8 cellular contexts compared by ENCODE assay signal in the genomic region with DNA sequence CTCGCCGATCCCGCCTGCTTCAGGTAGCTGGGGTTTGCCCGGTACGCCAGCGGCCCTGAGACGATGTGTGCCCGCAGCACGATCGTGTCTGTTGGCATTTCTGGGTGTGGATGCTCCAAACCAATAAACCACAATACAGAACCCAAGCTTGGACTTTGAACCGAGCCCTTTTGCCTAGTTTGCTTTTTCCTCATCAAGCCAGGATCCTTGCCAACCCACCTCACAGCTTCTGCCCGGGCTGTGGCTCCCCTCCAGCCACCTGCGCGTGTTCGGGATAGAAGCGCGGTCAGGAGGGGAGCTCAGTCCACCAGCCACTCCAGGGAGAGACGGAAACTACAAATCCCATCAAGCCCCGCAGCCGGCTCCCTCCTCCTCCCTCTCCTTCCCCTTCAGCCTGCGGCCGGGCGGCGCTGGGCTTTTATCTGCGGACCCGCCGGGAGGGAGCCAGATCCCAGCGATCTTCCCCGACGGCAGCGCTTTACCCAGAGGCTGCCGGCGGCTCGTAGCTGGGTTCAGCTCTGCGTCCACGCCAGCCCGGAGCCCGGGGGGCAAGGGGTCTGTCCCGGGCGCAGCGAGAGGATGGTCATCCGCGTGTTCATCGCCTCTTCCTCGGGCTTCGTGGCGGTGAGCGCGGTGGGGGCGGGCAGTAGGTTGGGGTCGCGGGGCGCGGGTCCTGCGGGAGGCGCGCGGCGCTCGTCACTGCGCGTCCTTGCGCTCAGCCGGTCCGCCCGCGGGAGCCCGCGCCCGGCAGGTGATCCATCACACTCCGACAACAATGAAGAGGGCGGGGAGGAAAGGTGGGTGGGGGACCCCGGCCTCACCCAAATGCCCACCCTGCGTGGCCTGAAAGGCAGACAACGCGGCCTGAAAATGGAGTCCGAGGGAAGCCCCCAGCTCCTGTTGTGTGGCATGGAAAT. TPM values are rescaled to one million over a fixed set of nuclear protein-coding genes. Genes with fewer than 3 reads are reported as not detected.
DNase-seq lines count a peak whose midpoint lies in the region; ATAC-seq and TF ChIP-seq lines count a peak whose summit lies in the region.

A gene (plus strand): TSS at position 447 of the 917 bp plus-strand sequence. CDS start 133 bp downstream, at position 580.

- H3K4me1 ChIP-seq in thymus (ENCODE audit: control insufficient read depth, insufficient read depth, low read length) = peaks cover 4% of the 10 kb centered on the region

- no peaks in the 10 kb centered on the region for H3K9me3 ChIP-seq in thymus (ENCODE audit: control insufficient read depth)

- H3K36me3 ChIP-seq in thymus (ENCODE audit: control insufficient read depth, insufficient read depth) = no peaks in the 10 kb centered on the region

- TF ChIP-seq POLR2A in GM18505 (IDR thresholded peaks at IDR 0.05; ENCODE audit: borderline replicate concordance, extremely low read depth, insufficient read depth, insufficient read length) = no peak

- peak; percentile 52 for DNase-seq in A172 (ENCODE audit: low spot score)
- DNase-seq in NCI-H82 (lab: John Stamatoyannopoulos, UW) = peak; percentile 92
- peak; percentile 13 for DNase-seq in germinal center (ENCODE audit: low spot score)
- no peak for DNase-seq in natural killer cell

- peaks cover 22% of the 10 kb centered on the region for H3K27me3 ChIP-seq in thymus (ENCODE audit: control insufficient read depth, insufficient read depth)

- ATAC-seq in GM18505 (IDR thresholded peaks at IDR 0.05; ENCODE audit: unreplicated experiment) (peak; percentile 78), HG03342 (IDR thresholded peaks at IDR 0.05; ENCODE audit: unreplicated experiment) (peak; percentile 72), natural killer cell (no peak)

- H3K36me3 Mint-ChIP-seq in activated naive CD8-positive, alpha-beta T cell = no peaks in the 10 kb centered on the region
- no peaks in the 10 kb centered on the region for H3K36me3 Mint-ChIP-seq in natural killer cell

- H3K9me3 Mint-ChIP-seq in activated naive CD8-positive, alpha-beta T cell (ENCODE audit: low read depth) = no peaks in the 10 kb centered on the region
- H3K9me3 Mint-ChIP-seq in natural killer cell = peaks cover 0 to 2% of the 10 kb centered on the region in 2 donors

- peak within 1 kb of the TSS; percentile 89 for H3K4me3 Mint-ChIP-seq in activated naive CD8-positive, alpha-beta T cell
- peak within 1 kb of the TSS; percentile 57 for H3K4me3 Mint-ChIP-seq in natural killer cell

- H3K27ac Mint-ChIP-seq in activated naive CD8-positive, alpha-beta T cell = no peak within 1 kb of the TSS
- H3K27ac Mint-ChIP-seq in natural killer cell = no peak within 1 kb of the TSS

- TF ChIP-seq CTCF in natural killer cell (IDR thresholded peaks at IDR 0.05) = no peak

- H3K4me1 Mint-ChIP-seq in activated naive CD8-positive, alpha-beta T cell (ENCODE audit: low read depth) = peaks cover 9% of the 10 kb centered on the region
- peaks cover 0 to 6% of the 10 kb centered on the region in 2 donors for H3K4me1 Mint-ChIP-seq in natural killer cell

- intact Hi-C loops in natural killer cell (cut with micrococcal nuclease) = no loop called here

- H3K27me3 Mint-ChIP-seq in activated naive CD8-positive, alpha-beta T cell = peaks cover 21% of the 10 kb centered on the region
- H3K27me3 Mint-ChIP-seq in natural killer cell (ENCODE audit: low read depth in 2 of 2) = peaks cover 35 to 53% of the 10 kb centered on the region in 2 donors

- WGBS in thymus = 1% methylated on average over 76 of the region's 77 CpGs

- H3K27ac ChIP-seq in thymus (ENCODE audit: low read depth) = no peak within 1 kb of the TSS

- peak within 1 kb of the TSS; percentile 53 for H3K4me3 ChIP-seq in thymus (ENCODE audit: low read length)

RNA-seq across cellular contexts. Expression of the gene that starts here (rescaled TPM):
- total RNA-seq in A172 (2014; rRNA removed; shearing (Covaris generic)) = 1.2 and 2.3 TPM in 2 replicates
- total RNA-seq in natural killer cell = 1 to 10 TPM in 2 of 3 donors, under 1 TPM in 1; 0.68 to 5.8 (median 1.6) TPM
- 15.9 TPM for polyA plus RNA-seq in thymus

Comparison
In these comparisons a context has a peak if more than half of its experiments do, and no peak if none do; other contexts are left out.
1. ATAC-seq: peak in GM18505 (single experiment) and HG03342 (single experiment); none in natural killer cell (0 of 3).